Comparison of ENCODE assay signal across 14 cellular contexts in genomic region chr7:111076205-111076604, GRCh38. TPM values are rescaled to one million over a fixed set of nuclear protein-coding genes. Genes with fewer than 3 reads are reported as not detected.
A peak's percentile ranks its signal among the peaks of the same experiment; 100 is the strongest.
DNase-seq lines count a peak whose midpoint lies in the region; ATAC-seq and TF ChIP-seq lines count a peak whose summit lies in the region.
"Had no signal": no experiment of that assay in that cellular context is flagged by ENCODE, and none has a peak within 500 bp of the region (broad histone marks: within the 10 kb centered on the region; RNA-seq: fewer than 3 reads in every experiment).

No MANE protein-coding gene starts in this region.

- DNase-seq in stimulated activated CD4-positive, alpha-beta T cell treated with anti-CD3 and anti-CD28 coated beads, Interleukin-15, amount 100 ng/mL, for 48 hours (ENCODE audit: low read depth in 2 of 2): peak; percentile 27 to 28
- no peak for DNase-seq in stimulated activated CD4-positive, alpha-beta T cell treated with anti-CD3 and anti-CD28 coated beads, Interleukin-12 subunit alpha, Interleukin-12 subunit beta, amount 100 ng/mL, for 4 hours
- peak; percentile 54 for DNase-seq in activated CD8-positive, alpha-beta T cell treated with anti-CD3 and anti-CD28 coated beads, Interleukin-2, amount 10 ng/mL, durations not matched to agents 7 days and 5 days
- peak; percentile 44 to 53 for DNase-seq in foreskin fibroblast
- no peak for DNase-seq in body of pancreas
- DNase-seq in stimulated activated naive CD4-positive, alpha-beta T cell treated with Interleukin-2 at 50 U/mL for 16 hours (lab: John Stamatoyannopoulos, UW): no peak
- no peak for DNase-seq in D341Med (ENCODE audit: low spot score)
- DNase-seq in middle frontal gyrus (ENCODE audit: extremely low spot score, low spot score): no peak
- DNase-seq: erythroblast, NCI-H2171 treated with DMSO at 0.1 percent for 48 hours, small intestine had no signal

- H3K36me3 ChIP-seq in body of pancreas (replicated peaks in 1 of 2; ENCODE audit: insufficient read depth in 1 of 2, low read depth in 2 of 2): no peaks in the 10 kb centered on the region

- TF ChIP-seq CTCF in foreskin fibroblast (IDR thresholded peaks at IDR 0.05; ENCODE audit: low read depth, low read length): no peak
- TF ChIP-seq CTCF in body of pancreas (IDR thresholded peaks at IDR 0.05): no peak

- no peaks in the 10 kb centered on the region for H3K4me1 ChIP-seq in body of pancreas

- no peaks in the 10 kb centered on the region for H3K27me3 Mint-ChIP-seq in activated CD8-positive, alpha-beta T cell treated with anti-CD3 and anti-CD28 coated beads, Interleukin-2, amount 10 ng/mL, durations not matched to agents 7 days and 5 days (ENCODE audit: low read depth)
- H3K27me3 Mint-ChIP-seq: brain had no signal

- no peaks in the 10 kb centered on the region for H3K27me3 ChIP-seq in body of pancreas

- TF ChIP-seq POLR2A in body of pancreas (IDR thresholded peaks at IDR 0.05): no peak

- POLR2A ChIA-PET in activated CD8-positive, alpha-beta T cell treated with anti-CD3 and anti-CD28 coated beads, Interleukin-2, amount 10 ng/mL, durations not matched to agents 7 days and 5 days (lab: Charles Lee): interaction anchor here (0.8 to 2.6 kb wide), 9 partner anchors 11 to 64 kb away, joined by 3 to 8 read pairs (median 4); partner anchors contain the start of gene LRRN3

- peak overlapping the region; percentile 53 for H3K27ac Mint-ChIP-seq in activated CD8-positive, alpha-beta T cell treated with anti-CD3 and anti-CD28 coated beads, Interleukin-2, amount 10 ng/mL, durations not matched to agents 7 days and 5 days
- H3K27ac Mint-ChIP-seq: brain, CD14-positive monocyte had no signal

- CTCF ChIA-PET in activated CD8-positive, alpha-beta T cell treated with anti-CD3 and anti-CD28 coated beads, Interleukin-2, amount 10 ng/mL, durations not matched to agents 7 days and 5 days (lab: Charles Lee): interaction anchor here (0.7 to 3.8 kb wide), 11 partner anchors 9 to 71 kb away, joined by 3 to 28 read pairs (median 3); no protein-coding TSS in a partner anchor

- no peak overlapping the region for H3K4me3 Mint-ChIP-seq in activated CD8-positive, alpha-beta T cell treated with anti-CD3 and anti-CD28 coated beads, Interleukin-2, amount 10 ng/mL, durations not matched to agents 7 days and 5 days
- H3K4me3 Mint-ChIP-seq: brain, CD14-positive monocyte had no signal

- H3K4me1 Mint-ChIP-seq in activated CD8-positive, alpha-beta T cell treated with anti-CD3 and anti-CD28 coated beads, Interleukin-2, amount 10 ng/mL, durations not matched to agents 7 days and 5 days (ENCODE audit: low read depth): peaks cover 73% of the 10 kb centered on the region
- H3K4me1 Mint-ChIP-seq: CD14-positive monocyte had no signal

- ATAC-seq in activated CD8-positive, alpha-beta T cell treated with anti-CD3 and anti-CD28 coated beads, Interleukin-2, amount 10 ng/mL, durations not matched to agents 7 days and 5 days: peak; percentile 61
- no peak for ATAC-seq in body of pancreas

- H3K9me3 ChIP-seq in body of pancreas: no peaks in the 10 kb centered on the region

- peaks cover 35% of the 10 kb centered on the region for H3K36me3 Mint-ChIP-seq in activated CD8-positive, alpha-beta T cell treated with anti-CD3 and anti-CD28 coated beads, Interleukin-2, amount 10 ng/mL, durations not matched to agents 7 days and 5 days (ENCODE audit: low read depth)
- H3K36me3 Mint-ChIP-seq: brain, CD14-positive monocyte had no signal

- H3K4me3 ChIP-seq in foreskin fibroblast (ENCODE audit: low read depth in 1 of 2, low read length in 2 of 2) (no peak overlapping the region), body of pancreas (no peak overlapping the region)

- peaks cover 17% of the 10 kb centered on the region for H3K9me3 Mint-ChIP-seq in activated CD8-positive, alpha-beta T cell treated with anti-CD3 and anti-CD28 coated beads, Interleukin-2, amount 10 ng/mL, durations not matched to agents 7 days and 5 days (ENCODE audit: insufficient read depth)

- H3K27ac ChIP-seq in body of pancreas: no peak overlapping the region
- H3K27ac ChIP-seq: KMS-11 had no signal

- intact Hi-C loops in body of pancreas (cut with DNase I): no loop called here

RNA-seq across cellular contexts. Expression of gene LRRN3, which starts 14.7 kb away (rescaled TPM):
- 100 to 1,000 TPM; 196 to 204 TPM for total RNA-seq in activated CD8-positive, alpha-beta T cell treated with anti-CD3 and anti-CD28 coated beads, Interleukin-2, amount 10 ng/mL, durations not matched to agents 7 days and 5 days
- 1 to 10 TPM in 1 of 2 donors, under 1 TPM in 1; 0.26 to 2.6 TPM for total RNA-seq in body of pancreas

Comparison
In these comparisons a context has a peak if more than half of its experiments do, and no peak if none do; other contexts are left out.
1. DNase-seq: peak in stimulated activated CD4-positive, alpha-beta T cell treated with anti-CD3 and anti-CD28 coated beads, Interleukin-15, amount 100 ng/mL, for 48 hours (2 of 2), activated CD8-positive, alpha-beta T cell treated with anti-CD3 and anti-CD28 coated beads, Interleukin-2, amount 10 ng/mL, durations not matched to agents 7 days and 5 days (single experiment) and foreskin fibroblast (2 of 2); none in stimulated activated CD4-positive, alpha-beta T cell treated with anti-CD3 and anti-CD28 coated beads, Interleukin-12 subunit alpha, Interleukin-12 subunit beta, amount 100 ng/mL, for 4 hours (single experiment), body of pancreas (0 of 4), stimulated activated naive CD4-positive, alpha-beta T cell treated with Interleukin-2 at 50 U/mL for 16 hours (single experiment), D341Med (single experiment) and middle frontal gyrus (single experiment).
2. RNA of gene LRRN3, which starts 14.7 kb away (total RNA-seq): 196 to 204 TPM in activated CD8-positive, alpha-beta T cell treated with anti-CD3 and anti-CD28 coated beads, Interleukin-2, amount 10 ng/mL, durations not matched to agents 7 days and 5 days; 0.26 to 2.6 TPM in body of pancreas; every median in the first group is over 10 times any median in the second.